ENCODE assay signal across 1 cellular context in genomic region chr10:122113161-122113944, GRCh38.
TF ChIP-seq lines count a peak whose summit lies in the region.

No MANE protein-coding gene starts in this region.

TF ChIP-seq in WTC11, 78 proteins besides CTCF, POLR2A, EP300 and RAD21 (continued from another document and continues in another):
- TF ChIP-seq E2F1 (CRISPR knock-in tag; IDR thresholded peaks at IDR 0.05): no peak
- no peak for TF ChIP-seq ERG (CRISPR knock-in tag; IDR thresholded peaks at IDR 0.05)
- TF ChIP-seq ESRRA (CRISPR knock-in tag; IDR thresholded peaks at IDR 0.05; ENCODE audit: borderline replicate concordance): no peak
- no peak for TF ChIP-seq ETV6 (CRISPR knock-in tag; IDR thresholded peaks at IDR 0.05)
- no peak for TF ChIP-seq EMX1 (CRISPR knock-in tag; IDR thresholded peaks at IDR 0.05)
- TF ChIP-seq NR1H2 (CRISPR knock-in tag; IDR thresholded peaks at IDR 0.05): no peak
- no peak for TF ChIP-seq NFE2L1 (CRISPR knock-in tag; IDR thresholded peaks at IDR 0.05)
- no peak for TF ChIP-seq E2F4 (CRISPR knock-in tag; IDR thresholded peaks at IDR 0.05; ENCODE audit: borderline replicate concordance, low read depth)
- peak; percentile 67; the same call in 1 of the 2 replicates for TF ChIP-seq E2F5 (CRISPR knock-in tag; IDR thresholded peaks at IDR 0.05)
- no peak for TF ChIP-seq GTF2I (CRISPR knock-in tag; conservative IDR thresholded peaks at IDR 0.05)
- no peak for TF ChIP-seq MXD4 (CRISPR knock-in tag; IDR thresholded peaks at IDR 0.05; ENCODE audit: borderline replicate concordance)
- no peak for TF ChIP-seq NR2C2 (CRISPR knock-in tag; IDR thresholded peaks at IDR 0.05)
- no peak for TF ChIP-seq KAT7 (CRISPR knock-in tag; IDR thresholded peaks at IDR 0.05; ENCODE audit: borderline replicate concordance)
- no peak for TF ChIP-seq TEAD4 (CRISPR knock-in tag; IDR thresholded peaks at IDR 0.05)
- no peak for TF ChIP-seq PRDM15 (CRISPR knock-in tag; IDR thresholded peaks at IDR 0.05)
- TF ChIP-seq ZNF317 (CRISPR knock-in tag; IDR thresholded peaks at IDR 0.05; ENCODE audit: borderline replicate concordance, low read depth): no peak
- TF ChIP-seq USF2 (CRISPR knock-in tag; IDR thresholded peaks at IDR 0.05): peak; percentile 97
- TF ChIP-seq ZNF281 (CRISPR knock-in tag; IDR thresholded peaks at IDR 0.05): no peak
- no peak; the same call in 1 of the 2 replicates for TF ChIP-seq SMAD3 (CRISPR knock-in tag; IDR thresholded peaks at IDR 0.05; ENCODE audit: borderline replicate concordance)
- peak; percentile 90 for TF ChIP-seq MAX (CRISPR knock-in tag; IDR thresholded peaks at IDR 0.05)
- no peak for TF ChIP-seq RELA (CRISPR knock-in tag; IDR thresholded peaks at IDR 0.05; ENCODE audit: borderline replicate concordance)
- no peak for TF ChIP-seq ZNF512 (CRISPR knock-in tag; IDR thresholded peaks at IDR 0.05; ENCODE audit: borderline replicate concordance)
- no peak for TF ChIP-seq ATF3 (CRISPR knock-in tag; conservative IDR thresholded peaks at IDR 0.05)
- TF ChIP-seq GRHL2 (CRISPR knock-in tag; IDR thresholded peaks at IDR 0.05; ENCODE audit: insufficient replicate concordance, severe bottlenecking): no peak
- TF ChIP-seq ATF2 (CRISPR knock-in tag; IDR thresholded peaks at IDR 0.05; ENCODE audit: borderline replicate concordance, low read depth): no peak
- TF ChIP-seq SMAD4 (CRISPR knock-in tag; IDR thresholded peaks at IDR 0.05): no peak
- no peak for TF ChIP-seq ZNF138 (CRISPR knock-in tag; conservative IDR thresholded peaks at IDR 0.05)
- TF ChIP-seq ELF4 (CRISPR knock-in tag; IDR thresholded peaks at IDR 0.05; ENCODE audit: low read depth): no peak
- no peak for TF ChIP-seq AFF4 (CRISPR knock-in tag; IDR thresholded peaks at IDR 0.05; ENCODE audit: borderline replicate concordance)
- TF ChIP-seq HMGA2 (CRISPR knock-in tag; IDR thresholded peaks at IDR 0.05): no peak
- TF ChIP-seq ZNF423 (CRISPR knock-in tag; IDR thresholded peaks at IDR 0.05): no peak
- TF ChIP-seq IRF2 (CRISPR knock-in tag; IDR thresholded peaks at IDR 0.05; ENCODE audit: borderline replicate concordance, low read depth): no peak
- peak; percentile 14; the same call in 1 of the 2 replicates for TF ChIP-seq TP53 (CRISPR knock-in tag; IDR thresholded peaks at IDR 0.05)
- TF ChIP-seq PREB (CRISPR knock-in tag; IDR thresholded peaks at IDR 0.05; ENCODE audit: borderline replicate concordance): no peak
- TF ChIP-seq CREM (CRISPR knock-in tag; IDR thresholded peaks at IDR 0.05): 0 out of 2 replicates have a peak, but pooled peaks have one; percentile 54
